In the genomic region with DNA sequence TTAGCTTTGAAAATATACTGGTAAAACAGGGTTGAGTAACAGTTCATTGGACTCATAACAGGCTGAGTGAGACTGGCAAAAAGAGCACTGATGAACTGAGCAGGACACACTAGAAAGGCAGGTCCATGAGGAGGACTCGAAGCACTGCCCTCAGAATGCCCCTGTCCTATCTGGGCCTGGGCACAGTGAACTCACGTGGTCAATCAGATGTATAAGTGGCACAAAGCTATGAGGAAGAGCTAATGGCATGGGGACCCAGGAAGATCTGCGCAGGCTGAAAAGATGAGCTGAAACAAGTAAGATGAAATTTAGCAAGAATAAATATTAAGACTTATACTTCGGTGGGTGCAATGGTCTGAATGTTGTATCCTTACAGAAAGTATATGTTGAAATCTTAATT, we compare ENCODE assay signal across 30 cellular contexts. TPM values are rescaled to one million over a fixed set of nuclear protein-coding genes. Genes with fewer than 3 reads are reported as not detected.
DNase-seq lines count a peak whose midpoint lies in the region; ATAC-seq and TF ChIP-seq lines count a peak whose summit lies in the region.
"Had no signal": no experiment of that assay in that cellular context is flagged by ENCODE, and none has a peak within 500 bp of the region (broad histone marks: within the 10 kb centered on the region; RNA-seq: fewer than 3 reads in every experiment).

No MANE protein-coding gene starts in this region.

- no peak for ATAC-seq in activated T-cell treated with anti-CD3 and anti-CD28 coated beads, Interleukin-2, amount 50 U/mL, for 72 hours (replicated peaks in 1 of 2)
- ATAC-seq: A549; CD8-positive, alpha-beta T cell had no signal

- no peaks in the 10 kb centered on the region for H3K4me1 Mint-ChIP-seq in activated T-cell treated with anti-CD3 and anti-CD28 coated beads, Interleukin-2, amount 50 U/mL, for 72 hours (ENCODE audit: low read depth)
- H3K4me1 Mint-ChIP-seq: B cell; CD14-positive monocyte; CD4-positive, alpha-beta memory T cell; CD4-positive, CD25-positive, alpha-beta regulatory T cell; CD8-positive, alpha-beta memory T cell had no signal

- no peak for TF ChIP-seq CTCF in HEK293 (tag by site-specific recombination; IDR thresholded peaks at IDR 0.05)

- POLR2A ChIA-PET in HEK293 (lab: Yijun Ruan, JAX): no interaction called here

- H3K4me1 ChIP-seq in HEK293 (ENCODE audit: control insufficient read depth, insufficient read depth, low read length): no peaks in the 10 kb centered on the region
- H3K4me1 ChIP-seq: A549; BE2C; BLaER1; BLaER1 treated with 17β-estradiol and CSF1 and Interleukin-3, amounts not matched to agents 10 nM and 100 nM; Caco-2 had no signal

- CTCF ChIA-PET in HEK293 (lab: Yijun Ruan, JAX): no interaction called here

- no peak overlapping the region for H3K27ac ChIP-seq in HEK293 (ENCODE audit: extremely low read depth, low read depth, low read length)
- H3K27ac ChIP-seq: 22Rv1; A549; BLaER1; BLaER1 treated with 17β-estradiol and CSF1 and Interleukin-3, amounts not matched to agents 10 nM and 100 nM; C4-2B had no signal

- H3K4me3 ChIP-seq in HEK293 (ENCODE audit: low read depth, low read length): no peak overlapping the region
- H3K4me3 ChIP-seq: A549; BLaER1; BLaER1 treated with 17β-estradiol and CSF1 and Interleukin-3, amounts not matched to agents 10 nM and 100 nM had no signal

- peaks cover 3 to 4% of the 10 kb centered on the region in 2 donors for H3K9me3 Mint-ChIP-seq in activated T-cell treated with anti-CD3 and anti-CD28 coated beads, Interleukin-2, amount 50 U/mL, for 72 hours
- H3K9me3 Mint-ChIP-seq: CD8-positive, alpha-beta T cell had no signal

- H3K9me3 ChIP-seq in HEK293 (ENCODE audit: control insufficient read depth, insufficient read depth, low read depth, low read length): no peaks in the 10 kb centered on the region
- H3K9me3 ChIP-seq: A549; BE2C; BLaER1; BLaER1 treated with 17β-estradiol and CSF1 and Interleukin-3, amounts not matched to agents 10 nM and 100 nM; Caco-2 had no signal

- no peak overlapping the region for H3K4me3 Mint-ChIP-seq in activated T-cell treated with anti-CD3 and anti-CD28 coated beads, Interleukin-2, amount 50 U/mL, for 72 hours
- H3K4me3 Mint-ChIP-seq: B cell; CD14-positive monocyte; CD4-positive, alpha-beta memory T cell; CD4-positive, alpha-beta T cell; CD4-positive, CD25-positive, alpha-beta regulatory T cell; CD8-positive, alpha-beta memory T cell; CD8-positive, alpha-beta T cell had no signal

- H3K27ac Mint-ChIP-seq in activated T-cell treated with anti-CD3 and anti-CD28 coated beads, Interleukin-2, amount 50 U/mL, for 72 hours: no peak overlapping the region
- H3K27ac Mint-ChIP-seq: B cell; CD14-positive monocyte; CD4-positive, alpha-beta T cell; CD4-positive, CD25-positive, alpha-beta regulatory T cell; CD8-positive, alpha-beta memory T cell; CD8-positive, alpha-beta T cell had no signal

- DNase-seq in activated T-cell treated with anti-CD3 and anti-CD28 coated beads, Interleukin-2, amount 50 U/mL, for 72 hours: no peak
- DNase-seq: 8988T; ACHN; AML-193; BE2C; C1 segment of cervical spinal cord; Caco-2; Calu3; CD4-positive, alpha-beta memory T cell; CD4-positive, alpha-beta T cell; CD4-positive, CD25-positive, alpha-beta regulatory T cell; CD8-positive, alpha-beta memory T cell; CD8-positive, alpha-beta T cell; COR-L47; DMS 273 treated with DMSO at 0.1 percent for 48 hours; DMS153; DMS53; DMS79; DMS79 treated with DMSO at 0.1 percent for 48 hours; DND-41; EL had no signal

- no peaks in the 10 kb centered on the region for H3K36me3 ChIP-seq in HEK293 (ENCODE audit: control insufficient read depth in 2 of 2, insufficient read depth in 1 of 2, low read length in 2 of 2)
- H3K36me3 ChIP-seq: BE2C; BLaER1; BLaER1 treated with 17β-estradiol and CSF1 and Interleukin-3, amounts not matched to agents 10 nM and 100 nM had no signal

- H3K36me3 Mint-ChIP-seq in activated T-cell treated with anti-CD3 and anti-CD28 coated beads, Interleukin-2, amount 50 U/mL, for 72 hours (ENCODE audit: insufficient read depth in 2 of 2): no peaks in the 10 kb centered on the region
- H3K36me3 Mint-ChIP-seq: CD14-positive monocyte; CD4-positive, alpha-beta memory T cell; CD4-positive, CD25-positive, alpha-beta regulatory T cell; CD8-positive, alpha-beta memory T cell; CD8-positive, alpha-beta T cell had no signal

- peaks cover 7% of the 10 kb centered on the region for H3K27me3 Mint-ChIP-seq in activated T-cell treated with anti-CD3 and anti-CD28 coated beads, Interleukin-2, amount 50 U/mL, for 72 hours (ENCODE audit: low read depth)
- H3K27me3 Mint-ChIP-seq: CD4-positive, CD25-positive, alpha-beta regulatory T cell had no signal

TF ChIP-seq in HEK293, 187 proteins besides CTCF, POLR2A, EP300 and RAD21:
- TF ChIP-seq ZNF133 (tag by site-specific recombination; IDR thresholded peaks at IDR 0.05) (peak; percentile 90), ZNF16 (tag by site-specific recombination; IDR thresholded peaks at IDR 0.05; ENCODE audit: low read depth) (no peak)

RNA-seq across cellular contexts. Expression of a gene that starts 9.2 kb away (rescaled TPM):
- not detected for total RNA-seq in activated T-cell treated with anti-CD3 and anti-CD28 coated beads, Interleukin-2, amount 50 U/mL, for 72 hours
- total RNA-seq: A673; Caco-2; CD4-positive, alpha-beta memory T cell; CD4-positive, alpha-beta T cell; CD4-positive, CD25-positive, alpha-beta regulatory T cell; CD8-positive, alpha-beta memory T cell; CD8-positive, alpha-beta T cell had no signal
